In genomic region chr3:152320201-152320617, GRCh38 we compare ENCODE assay signal across 1 cellular context.
TF ChIP-seq lines count a peak whose summit lies in the region.

No MANE protein-coding gene starts in this region.

TF ChIP-seq in SK-N-SH treated with all-trans-retinoic acid at 6 μM for 48 hours, 23 proteins besides CTCF, POLR2A, EP300 and RAD21 (continued from another document):
- TF ChIP-seq CSRNP3 (CRISPR knock-in tag; IDR thresholded peaks at IDR 0.05), result no peak
- no peak for TF ChIP-seq TOX (CRISPR knock-in tag; IDR thresholded peaks at IDR 0.05; ENCODE audit: borderline replicate concordance)
- TF ChIP-seq RARB (CRISPR knock-in tag; IDR thresholded peaks at IDR 0.05), result no peak
- no peak for TF ChIP-seq BACH2 (CRISPR knock-in tag; IDR thresholded peaks at IDR 0.05; ENCODE audit: borderline replicate concordance)
- no peak for TF ChIP-seq TCF4 (CRISPR knock-in tag; IDR thresholded peaks at IDR 0.05; ENCODE audit: borderline replicate concordance)
